Comparison of ENCODE assay signal across 9 cellular contexts in genomic region chr11:75349540-75350116, GRCh38. TPM values are rescaled to one million over a fixed set of nuclear protein-coding genes. Genes with fewer than 3 reads are reported as not detected.
DNase-seq lines count a peak whose midpoint lies in the region; ATAC-seq and TF ChIP-seq lines count a peak whose summit lies in the region.
"Had no signal": no experiment of that assay in that cellular context is flagged by ENCODE, and none has a peak within 500 bp of the region (broad histone marks: within the 10 kb centered on the region; RNA-seq: fewer than 3 reads in every experiment).

No MANE protein-coding gene starts in this region.

- no peak overlapping the region for H3K9ac ChIP-seq in Karpas-422 (ENCODE audit: low read length)

- no peaks in the 10 kb centered on the region; the same call in 1 of the 2 replicates for H4K20me1 ChIP-seq in Karpas-422 (ENCODE audit: insufficient read depth, low read depth, low read length)

- no peak for ATAC-seq in naive B cell (ENCODE audit: low read depth in 2 of 2)
- ATAC-seq: activated CD4-positive, CD25-positive, alpha-beta regulatory T cell treated with anti-CD3 and anti-CD28 coated beads, Interleukin-2, amount 50 U/mL, for 24 hours had no signal

- peaks cover 28 to 51% (median 35%) of the 10 kb centered on the region in 3 donors for H3K4me1 Mint-ChIP-seq in naive B cell

- H3K79me2 ChIP-seq in Karpas-422 (ENCODE audit: low read length) = no peaks in the 10 kb centered on the region

- H3K36me3 ChIP-seq in Karpas-422 (ENCODE audit: insufficient read depth, low read length) = no peaks in the 10 kb centered on the region

- intact Hi-C loops in dorsolateral prefrontal cortex (cut with DNase I) = loop anchor here in 1 of 2 donors (5.0 kb wide), 1 partner anchor 33 kb away; no protein-coding TSS in a partner anchor

- no peaks in the 10 kb centered on the region for H3K9me3 Mint-ChIP-seq in naive B cell

- H3K36me3 Mint-ChIP-seq in naive B cell = peaks cover 0 to 4% of the 10 kb centered on the region in 2 donors

- H3K27me3 ChIP-seq in dorsolateral prefrontal cortex (no peaks in the 10 kb centered on the region), Karpas-422 (ENCODE audit: low read length) (no peaks in the 10 kb centered on the region)

- H3K4me3 ChIP-seq in dorsolateral prefrontal cortex = peak overlapping the region; percentile 26 to 91 (median 80)
- no peak overlapping the region for H3K4me3 ChIP-seq in Karpas-422 (ENCODE audit: low read length)

- no peak overlapping the region for H2AFZ ChIP-seq in Karpas-422 (ENCODE audit: low read length)

- H3K9me2 ChIP-seq in Karpas-422 (replicated peaks; ENCODE audit: insufficient read depth, low read length) = no peaks in the 10 kb centered on the region

- DNase-seq in Ammon's horn (ENCODE audit: low spot score) = peak; percentile 54
- peak; percentile 69 for DNase-seq in MV-4-11 (lab: John Stamatoyannopoulos, UW)
- DNase-seq in dorsolateral prefrontal cortex = no peak
- no peak for DNase-seq in naive B cell
- no peak for DNase-seq in NCI-H526 treated with DMSO at 0.1 percent for 48 hours (lab: John Stamatoyannopoulos, UW)
- DNase-seq in DMS 273 (lab: John Stamatoyannopoulos, UW; ENCODE audit: unreplicated experiment) = no peak
- DNase-seq in NCI-H2107 treated with DMSO at 0.1 percent for 48 hours (lab: John Stamatoyannopoulos, UW; ENCODE audit: unreplicated experiment) = no peak
- DNase-seq in Karpas-422 = no peak

- H3K27ac ChIP-seq in dorsolateral prefrontal cortex = peak overlapping the region; percentile 6 to 96 (median 90)
- no peak overlapping the region for H3K27ac ChIP-seq in Karpas-422 (ENCODE audit: low read length)

- no peaks in the 10 kb centered on the region for H3K9me3 ChIP-seq in Karpas-422 (ENCODE audit: low read length)

- peaks cover 0 to 34% (median 8%) of the 10 kb centered on the region in 3 donors for H3K27me3 Mint-ChIP-seq in naive B cell

- peak overlapping the region in 3 of 6 donors; percentile 57 to 88 (median 74) for H3K27ac Mint-ChIP-seq in naive B cell

- peak overlapping the region in 6 of 8 donors; percentile 3 to 86 (median 75) for H3K4me3 Mint-ChIP-seq in naive B cell

- TF ChIP-seq CTCF in dorsolateral prefrontal cortex (IDR thresholded peaks at IDR 0.05 in 54 of 56, conservative IDR thresholded peaks at IDR 0.05 in 2 of 56; ENCODE audit: low read depth in 1 of 56, partially characterized antibody in 56 of 56) = no peak

- H3K4me2 ChIP-seq in Karpas-422 (ENCODE audit: low read depth, low read length, poor library complexity, severe bottlenecking) = no peak overlapping the region

- no peaks in the 10 kb centered on the region for H3K4me1 ChIP-seq in Karpas-422 (ENCODE audit: low read length)

RNA-seq across cellular contexts. Expression of gene ARRB1, which starts 1.8 kb away (rescaled TPM):
- total RNA-seq in dorsolateral prefrontal cortex = 100 to 1,000 TPM; 117 to 225 (median 167) TPM
- 1 to 10 TPM in 1 of 6 donors, under 1 TPM in 4, not detected in 1; 0.42 to 1.2 (median 0.61) TPM for polyA plus RNA-seq in naive B cell (ENCODE audit: low read depth in 6 of 6)
- not detected in 2 replicates for total RNA-seq in Karpas-422 (2014; rRNA removed; shearing (Covaris generic); ENCODE audit: low replicate concordance)

RNA-seq across cellular contexts. Expression of gene RPS3, which starts 49.7 kb away (rescaled TPM):
- 100 to 1,000 TPM; 382 to 717 (median 502) TPM for total RNA-seq in dorsolateral prefrontal cortex
- polyA plus RNA-seq in naive B cell (ENCODE audit: low read depth in 6 of 6) = 1,000 to 10,000 TPM; 3,862 to 5,214 (median 4,183) TPM
- total RNA-seq in Karpas-422 (2014; rRNA removed; shearing (Covaris generic); ENCODE audit: low replicate concordance) = 2,332 and 2,975 TPM in 2 replicates

Comparison
In these comparisons a context has a peak if more than half of its experiments do, and no peak if none do; other contexts are left out.
1. DNase-seq: peak in Ammon's horn (single experiment) and MV-4-11 (single experiment); none in dorsolateral prefrontal cortex (0 of 10), naive B cell (single experiment), NCI-H526 treated with DMSO at 0.1 percent for 48 hours (single experiment), DMS 273 (single experiment), NCI-H2107 treated with DMSO at 0.1 percent for 48 hours (single experiment) and Karpas-422 (single experiment).
2. RNA of gene ARRB1, which starts 1.8 kb away (total RNA-seq): 117 to 225 TPM in dorsolateral prefrontal cortex; not detected in Karpas-422; every median in the first group is over 100 times any median in the second.